In genomic region chr19:17504456-17504855, GRCh38 we compare ENCODE assay signal across 1 cellular context.
TF ChIP-seq lines count a peak whose summit lies in the region.

No MANE protein-coding gene starts in this region.

TF ChIP-seq in HepG2, 621 proteins besides CTCF, POLR2A, EP300 and RAD21:
- TF ChIP-seq TBX3 (IDR thresholded peaks at IDR 0.05; ENCODE audit: borderline replicate concordance) (no peak), AGO2 (optimal IDR thresholded peaks at IDR 0.05; ENCODE audit: low read depth, low read length) (peak; percentile 74), AGO1 (IDR thresholded peaks at IDR 0.05; ENCODE audit: low read depth, low read length, poor library complexity, severe bottlenecking) (peak; percentile 23), PAF1 (CRISPR knock-in tag; IDR thresholded peaks at IDR 0.05) (0 out of 2 replicates have a peak, but pooled peaks have one; percentile 44), ZC3H13 (CRISPR knock-in tag; IDR thresholded peaks at IDR 0.05) (no peak)
TF ChIP-seq in HepG2: peak in this region for 3.
